ENCODE assay signal across 12 cellular contexts in genomic region chr9:111974092-111974681, GRCh38.
DNase-seq lines count a peak whose midpoint lies in the region; ATAC-seq, FAIRE-seq and TF ChIP-seq lines count a peak whose summit lies in the region.
"Had no signal": no experiment of that assay in that cellular context is flagged by ENCODE, and none has a peak within 500 bp of the region (broad histone marks: within the 10 kb centered on the region; RNA-seq: fewer than 3 reads in every experiment).

No MANE protein-coding gene starts in this region.

- H3K27ac ChIP-seq in right lobe of liver: no peak overlapping the region
- H3K27ac ChIP-seq: epithelial cell of prostate, KMS-11 had no signal

- H3K4me1 ChIP-seq in right lobe of liver: no peaks in the 10 kb centered on the region

- H3K36me3 Mint-ChIP-seq in activated CD4-positive, alpha-beta T cell treated with anti-CD3 and anti-CD28 coated beads, Interleukin-2, amount 10 ng/mL, durations not matched to agents 24 days and 14 days (ENCODE audit: low read depth): no peaks in the 10 kb centered on the region
- H3K36me3 Mint-ChIP-seq in activated T-helper 2 cell treated with anti-CD3 and anti-CD28 coated beads, Interferon-gamma antibody, Interleukin-2, Interleukin-4, amounts not matched to agents 10 μg/mL and 5 μg/mL and 100 μg/mL, durations not matched to agents 14 hours and 24 hours and 36 hours (ENCODE audit: low read depth): no peaks in the 10 kb centered on the region
- H3K36me3 Mint-ChIP-seq: CD8-positive, alpha-beta memory T cell had no signal

- no peak for TF ChIP-seq CTCF in astrocyte of the spinal cord (IDR thresholded peaks at IDR 0.05; ENCODE audit: low read depth, low read length)
- TF ChIP-seq CTCF in right lobe of liver (IDR thresholded peaks at IDR 0.05): no peak

- peaks cover 7% of the 10 kb centered on the region for H3K27me3 Mint-ChIP-seq in activated CD4-positive, alpha-beta T cell treated with anti-CD3 and anti-CD28 coated beads, Interleukin-2, amount 10 ng/mL, durations not matched to agents 24 days and 14 days
- peaks cover 17% of the 10 kb centered on the region for H3K27me3 Mint-ChIP-seq in activated T-helper 2 cell treated with anti-CD3 and anti-CD28 coated beads, Interferon-gamma antibody, Interleukin-2, Interleukin-4, amounts not matched to agents 10 μg/mL and 5 μg/mL and 100 μg/mL, durations not matched to agents 14 hours and 24 hours and 36 hours (ENCODE audit: low read depth)
- H3K27me3 Mint-ChIP-seq: CD8-positive, alpha-beta memory T cell had no signal

- H3K4me3 Mint-ChIP-seq in activated CD4-positive, alpha-beta T cell treated with anti-CD3 and anti-CD28 coated beads, Interleukin-2, amount 10 ng/mL, durations not matched to agents 24 days and 14 days: no peak overlapping the region
- no peak overlapping the region for H3K4me3 Mint-ChIP-seq in activated T-helper 2 cell treated with anti-CD3 and anti-CD28 coated beads, Interferon-gamma antibody, Interleukin-2, Interleukin-4, amounts not matched to agents 10 μg/mL and 5 μg/mL and 100 μg/mL, durations not matched to agents 14 hours and 24 hours and 36 hours (ENCODE audit: low read depth)
- H3K4me3 Mint-ChIP-seq: CD8-positive, alpha-beta memory T cell had no signal

- 61% methylated on average over 12 of the region's 12 CpGs for WGBS in right lobe of liver (ENCODE audit: insufficient coverage, low coverage, low lambda C conversion rate, missing lambda C conversion rate)

- ATAC-seq in right lobe of liver: peak; percentile 58 to 80 (median 68)

- no peaks in the 10 kb centered on the region for H3K9me3 ChIP-seq in right lobe of liver

- H3K27me3 ChIP-seq in right lobe of liver: no peaks in the 10 kb centered on the region

- no peaks in the 10 kb centered on the region for H3K36me3 ChIP-seq in right lobe of liver

- intact Hi-C loops in right lobe of liver (cut with DNase I): no loop called here
- intact Hi-C loops in activated CD4-positive, alpha-beta T cell treated with anti-CD3 and anti-CD28 coated beads, Interleukin-2, amount 10 ng/mL, durations not matched to agents 24 days and 14 days (cut with micrococcal nuclease): no loop called here
- intact Hi-C loops in activated T-helper 2 cell treated with anti-CD3 and anti-CD28 coated beads, Interferon-gamma antibody, Interleukin-2, Interleukin-4, amounts not matched to agents 10 μg/mL and 5 μg/mL and 100 μg/mL, durations not matched to agents 14 hours and 24 hours and 36 hours (cut with micrococcal nuclease): no loop called here

- TF ChIP-seq POLR2A in right lobe of liver (IDR thresholded peaks at IDR 0.05): no peak
- no peak for TF ChIP-seq POLR2A in GM12892 (IDR thresholded peaks at IDR 0.05; ENCODE audit: low read depth, low read length)

- FAIRE-seq in GM12892 (lab: Jason Lieb, UNC): no peak

- in situ Hi-C loops in astrocyte of the spinal cord (cut with HindIII; ENCODE audit: low sequenced_read_pairs): no loop called here

- no peaks in the 10 kb centered on the region for H3K4me1 Mint-ChIP-seq in activated CD4-positive, alpha-beta T cell treated with anti-CD3 and anti-CD28 coated beads, Interleukin-2, amount 10 ng/mL, durations not matched to agents 24 days and 14 days
- H3K4me1 Mint-ChIP-seq in activated T-helper 2 cell treated with anti-CD3 and anti-CD28 coated beads, Interferon-gamma antibody, Interleukin-2, Interleukin-4, amounts not matched to agents 10 μg/mL and 5 μg/mL and 100 μg/mL, durations not matched to agents 14 hours and 24 hours and 36 hours (ENCODE audit: low read depth): no peaks in the 10 kb centered on the region

- no peak overlapping the region for H3K27ac Mint-ChIP-seq in activated CD4-positive, alpha-beta T cell treated with anti-CD3 and anti-CD28 coated beads, Interleukin-2, amount 10 ng/mL, durations not matched to agents 24 days and 14 days
- H3K27ac Mint-ChIP-seq in activated T-helper 2 cell treated with anti-CD3 and anti-CD28 coated beads, Interferon-gamma antibody, Interleukin-2, Interleukin-4, amounts not matched to agents 10 μg/mL and 5 μg/mL and 100 μg/mL, durations not matched to agents 14 hours and 24 hours and 36 hours: no peak overlapping the region

- H3K4me3 ChIP-seq in astrocyte of the spinal cord (ENCODE audit: low read depth, low read length) (no peak overlapping the region), right lobe of liver (no peak overlapping the region)

- DNase-seq in Ammon's horn (ENCODE audit: low spot score) (peak; percentile 20), NCI-H1105 treated with DMSO at 0.1 percent for 48 hours (lab: John Stamatoyannopoulos, UW) (peak; percentile 94), astrocyte of the spinal cord (ENCODE audit: low read depth, low spot score) (peak; percentile 59), right lobe of liver (peak in 1 of 3 donors; percentile 44), GM12892 (ENCODE audit: insufficient read length) (no peak)
- DNase-seq in activated CD4-positive, alpha-beta T cell treated with anti-CD3 and anti-CD28 coated beads, Interleukin-2, amount 10 ng/mL, durations not matched to agents 24 days and 14 days: no peak
- no peak for DNase-seq in activated T-helper 2 cell treated with anti-CD3 and anti-CD28 coated beads, Interferon-gamma antibody, Interleukin-2, Interleukin-4, amounts not matched to agents 10 μg/mL and 5 μg/mL and 100 μg/mL, durations not matched to agents 14 hours and 24 hours and 36 hours (ENCODE audit: low spot score)
- DNase-seq in activated naive CD4-positive, alpha-beta T cell treated with anti-CD3 and anti-CD28 coated beads, Interleukin-2, amount 50 U/mL, for 16 hours: no peak
- DNase-seq: CD8-positive, alpha-beta memory T cell; T1000 had no signal

- no peaks in the 10 kb centered on the region for H3K9me3 Mint-ChIP-seq in activated CD4-positive, alpha-beta T cell treated with anti-CD3 and anti-CD28 coated beads, Interleukin-2, amount 10 ng/mL, durations not matched to agents 24 days and 14 days
- no peaks in the 10 kb centered on the region for H3K9me3 Mint-ChIP-seq in activated T-helper 2 cell treated with anti-CD3 and anti-CD28 coated beads, Interferon-gamma antibody, Interleukin-2, Interleukin-4, amounts not matched to agents 10 μg/mL and 5 μg/mL and 100 μg/mL, durations not matched to agents 14 hours and 24 hours and 36 hours
- H3K9me3 Mint-ChIP-seq: CD8-positive, alpha-beta memory T cell had no signal

Comparison
In these comparisons a context has a peak if more than half of its experiments do, and no peak if none do; other contexts are left out.
1. DNase-seq: peak in Ammon's horn (single experiment), NCI-H1105 treated with DMSO at 0.1 percent for 48 hours (single experiment) and astrocyte of the spinal cord (single experiment); none in activated CD4-positive, alpha-beta T cell treated with anti-CD3 and anti-CD28 coated beads, Interleukin-2, amount 10 ng/mL, durations not matched to agents 24 days and 14 days (single experiment), activated T-helper 2 cell treated with anti-CD3 and anti-CD28 coated beads, Interferon-gamma antibody, Interleukin-2, Interleukin-4, amounts not matched to agents 10 μg/mL and 5 μg/mL and 100 μg/mL, durations not matched to agents 14 hours and 24 hours and 36 hours (single experiment), activated naive CD4-positive, alpha-beta T cell treated with anti-CD3 and anti-CD28 coated beads, Interleukin-2, amount 50 U/mL, for 16 hours (single experiment) and GM12892 (single experiment).